In the genomic region with DNA sequence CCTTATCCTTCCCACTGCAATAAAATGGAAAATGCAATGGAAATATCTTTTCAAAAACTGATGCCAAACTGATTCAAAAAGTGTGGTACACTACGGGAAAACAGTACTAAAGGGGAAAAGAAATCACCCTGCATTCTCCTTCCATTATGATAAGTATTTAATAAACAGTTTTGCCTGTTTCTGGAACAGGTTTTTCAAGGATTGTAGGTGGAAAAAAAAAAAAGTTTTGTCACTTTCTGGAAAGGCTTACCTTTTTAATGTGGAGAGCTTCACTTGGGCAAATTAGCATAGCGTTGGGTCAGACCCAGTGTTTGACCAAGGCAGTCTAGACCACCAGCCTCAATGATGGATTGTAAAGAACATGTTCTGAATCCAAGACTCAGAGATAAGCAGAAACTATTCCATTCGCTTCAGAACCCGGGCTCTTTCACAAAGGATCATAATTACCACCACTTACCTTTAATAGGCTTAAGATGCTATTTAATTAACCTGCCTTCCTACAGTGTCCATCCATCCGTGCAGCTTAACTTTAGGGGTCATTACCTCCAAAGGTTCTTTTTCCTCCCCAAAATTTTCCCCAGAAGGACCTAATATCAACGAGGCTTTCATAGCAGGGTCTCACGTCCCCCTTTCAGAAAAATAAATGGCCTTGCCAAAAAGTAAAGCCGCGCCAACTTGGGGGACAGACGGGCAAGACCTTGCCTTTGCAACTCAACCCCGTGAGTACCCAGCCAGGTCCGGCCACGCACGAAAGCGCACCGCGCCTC, we compare ENCODE assay signal across 8 cellular contexts. TPM values are rescaled to one million over a fixed set of nuclear protein-coding genes. Genes with fewer than 3 reads are reported as not detected.
DNase-seq lines count a peak whose midpoint lies in the region; ATAC-seq and TF ChIP-seq lines count a peak whose summit lies in the region.

No MANE protein-coding gene starts in this region.

- no peak for TF ChIP-seq CTCF in AG04449 (IDR thresholded peaks at IDR 0.05; ENCODE audit: insufficient read depth, low read length, missing control alignments)
- no peak for TF ChIP-seq CTCF in brain (conservative IDR thresholded peaks at IDR 0.05)

- H3K4me3 ChIP-seq in AG04449 (ENCODE audit: low read depth, low read length) (peak overlapping the region; percentile 86), mucosa of rectum (ENCODE audit: low read length in 2 of 2) (peak overlapping the region; percentile 74 to 79)

- H3K4me1 ChIP-seq in mucosa of rectum (ENCODE audit: control insufficient read depth in 2 of 2, insufficient read depth in 2 of 2, low read length in 2 of 2) = peaks cover 5% of the 10 kb centered on the region in 2 donors

- no peak for DNase-seq in AG04449 (ENCODE audit: low read depth, low spot score)
- peak; percentile 51 for DNase-seq in HT1080 (ENCODE audit: low read depth)
- DNase-seq in NCI-H526 treated with DMSO at 0.1 percent for 48 hours (lab: John Stamatoyannopoulos, UW) = no peak
- no peak for DNase-seq in SHP77 treated with DMSO at 0.1 percent for 48 hours (lab: John Stamatoyannopoulos, UW)
- DNase-seq in HCEC 1CT = no peak

- no peaks in the 10 kb centered on the region for H3K9me3 ChIP-seq in mucosa of rectum (ENCODE audit: control insufficient read depth in 2 of 2, low read length in 2 of 2)

- H3K36me3 Mint-ChIP-seq in brain = peaks cover 9% of the 10 kb centered on the region

- peak overlapping the region; percentile 87 to 95 (median 93) for H3K27ac Mint-ChIP-seq in brain

- H3K36me3 ChIP-seq in mucosa of rectum (ENCODE audit: control insufficient read depth in 2 of 2, insufficient read depth in 2 of 2, low read length in 2 of 2) = no peaks in the 10 kb centered on the region

- H3K27me3 ChIP-seq in mucosa of rectum (ENCODE audit: control insufficient read depth in 2 of 2, insufficient read depth in 2 of 2, low read length in 2 of 2) = no peaks in the 10 kb centered on the region

- H3K27ac ChIP-seq in mucosa of rectum (ENCODE audit: low read depth in 2 of 2, low read length in 2 of 2) = no peak overlapping the region

- H3K9me3 Mint-ChIP-seq in brain = peaks cover 0 to 3% (median 0%) of the 10 kb centered on the region in 5 experiments

- peaks cover 60% of the 10 kb centered on the region for H3K4me1 Mint-ChIP-seq in brain

- POLR2A ChIA-PET in AG04449 (lab: Yijun Ruan, JAX) = interaction anchor here (1.0 kb wide), 1 partner anchor 67 kb away, joined by 4 read pairs; no protein-coding TSS in a partner anchor

- CTCF ChIA-PET in AG04449 (lab: Yijun Ruan, JAX) = interaction anchor here (0.9 to 1.0 kb wide), 2 partner anchors 93 to 95 kb away, joined by 3 read pairs; no protein-coding TSS in a partner anchor

- no peak for ATAC-seq in GM21786 (IDR thresholded peaks at IDR 0.05; ENCODE audit: unreplicated experiment)

- H3K4me3 Mint-ChIP-seq in brain = peak overlapping the region; percentile 84 to 96 (median 91)

- H3K9ac ChIP-seq in mucosa of rectum (ENCODE audit: low read depth in 1 of 2, low read length in 2 of 2) = peak overlapping the region; percentile 52 to 82

- H3K27me3 Mint-ChIP-seq in brain = peaks cover 11% of the 10 kb centered on the region

RNA-seq across cellular contexts. Expression of gene DCBLD2, which starts 1.0 kb away (rescaled TPM):
- total RNA-seq in HT1080 (2014; rRNA removed; shearing (Covaris generic)) = 403 and 500 TPM in 2 replicates
- 361 and 462 TPM in 2 replicates for polyA plus RNA-seq in HT1080 (2015; cell fraction: cytosol; rRNA removed)
- polyA plus RNA-seq in HT1080 (2015; cell fraction: nucleus; rRNA removed) = 539 and 598 TPM in 2 replicates
- 10.9 TPM for polyA plus RNA-seq in brain (ENCODE audit: insufficient read depth, low read depth, low replicate concordance)
